ENCODE assay signal across 12 cellular contexts in genomic region chr10:11441151-11441535, GRCh38.
DNase-seq lines count a peak whose midpoint lies in the region; ATAC-seq and TF ChIP-seq lines count a peak whose summit lies in the region.
"Had no signal": no experiment of that assay in that cellular context is flagged by ENCODE, and none has a peak within 500 bp of the region (broad histone marks: within the 10 kb centered on the region; RNA-seq: fewer than 3 reads in every experiment).

No MANE protein-coding gene starts in this region.

- intact Hi-C loops in activated CD8-positive, alpha-beta T cell treated with anti-CD3 and anti-CD28 coated beads for 36 hours (cut with micrococcal nuclease): no loop called here

- CTCF ChIA-PET in activated CD8-positive, alpha-beta T cell treated with anti-CD3 and anti-CD28 coated beads for 36 hours (lab: Charles Lee): interaction anchor here (0.6 kb wide), 1 partner anchor 34 kb away, joined by 3 read pairs; no protein-coding TSS in a partner anchor
- CTCF ChIA-PET in activated CD8-positive, alpha-beta T cell treated with anti-CD3 and anti-CD28 coated beads, Interleukin-2, amount 10 ng/mL, durations not matched to agents 7 days and 5 days (lab: Charles Lee): no interaction called here

- peak overlapping the region; percentile 83 for H3K27ac Mint-ChIP-seq in activated CD8-positive, alpha-beta T cell treated with anti-CD3 and anti-CD28 coated beads for 36 hours
- H3K27ac Mint-ChIP-seq in activated CD8-positive, alpha-beta T cell treated with anti-CD3 and anti-CD28 coated beads, Interleukin-2, amount 10 ng/mL, durations not matched to agents 7 days and 5 days: no peak overlapping the region
- H3K27ac Mint-ChIP-seq in activated naive CD8-positive, alpha-beta T cell treated with anti-CD3 and anti-CD28 coated beads, Interleukin-2, amount 50 U/mL, for 24 hours: peak overlapping the region; percentile 93
- no peak overlapping the region for H3K27ac Mint-ChIP-seq in osteocyte (ENCODE audit: unreplicated experiment)

- peak overlapping the region; percentile 37 for H3K4me3 Mint-ChIP-seq in activated CD8-positive, alpha-beta T cell treated with anti-CD3 and anti-CD28 coated beads for 36 hours
- no peak overlapping the region for H3K4me3 Mint-ChIP-seq in activated CD8-positive, alpha-beta T cell treated with anti-CD3 and anti-CD28 coated beads, Interleukin-2, amount 10 ng/mL, durations not matched to agents 7 days and 5 days
- H3K4me3 Mint-ChIP-seq in activated naive CD8-positive, alpha-beta T cell treated with anti-CD3 and anti-CD28 coated beads, Interleukin-2, amount 50 U/mL, for 24 hours: peak overlapping the region; percentile 69
- H3K4me3 Mint-ChIP-seq in osteocyte (ENCODE audit: unreplicated experiment): no peak overlapping the region

- DNase-seq in activated CD8-positive, alpha-beta T cell treated with anti-CD3 and anti-CD28 coated beads for 36 hours: no peak
- DNase-seq in activated CD8-positive, alpha-beta T cell treated with anti-CD3 and anti-CD28 coated beads, Interleukin-2, amount 10 ng/mL, durations not matched to agents 7 days and 5 days: no peak
- DNase-seq in D341Med (ENCODE audit: low spot score): peak; percentile 3
- no peak for DNase-seq in activated naive CD8-positive, alpha-beta T cell treated with anti-CD3 and anti-CD28 coated beads, Interleukin-2, amount 50 U/mL, for 24 hours
- peak; percentile 79 for DNase-seq in osteocyte (ENCODE audit: extremely low spot score, unreplicated experiment)
- DNase-seq in GM10266 (ENCODE audit: extremely low spot score): no peak
- DNase-seq in midbrain (lab: John Stamatoyannopoulos, UW): no peak
- DNase-seq: C1 segment of cervical spinal cord, NCI-H1092, NCI-H446, PC-3 had no signal

- peaks cover 25% of the 10 kb centered on the region for H3K4me1 Mint-ChIP-seq in activated CD8-positive, alpha-beta T cell treated with anti-CD3 and anti-CD28 coated beads for 36 hours (ENCODE audit: low read depth)
- H3K4me1 Mint-ChIP-seq in activated CD8-positive, alpha-beta T cell treated with anti-CD3 and anti-CD28 coated beads, Interleukin-2, amount 10 ng/mL, durations not matched to agents 7 days and 5 days (ENCODE audit: low read depth): peaks cover 9% of the 10 kb centered on the region
- peaks cover 36% of the 10 kb centered on the region for H3K4me1 Mint-ChIP-seq in activated naive CD8-positive, alpha-beta T cell treated with anti-CD3 and anti-CD28 coated beads, Interleukin-2, amount 50 U/mL, for 24 hours
- H3K4me1 Mint-ChIP-seq in osteocyte (ENCODE audit: unreplicated experiment): no peaks in the 10 kb centered on the region

- ATAC-seq in activated CD8-positive, alpha-beta T cell treated with anti-CD3 and anti-CD28 coated beads for 36 hours: no peak
- ATAC-seq in activated CD8-positive, alpha-beta T cell treated with anti-CD3 and anti-CD28 coated beads, Interleukin-2, amount 10 ng/mL, durations not matched to agents 7 days and 5 days: no peak
- ATAC-seq in activated naive CD8-positive, alpha-beta T cell treated with anti-CD3 and anti-CD28 coated beads, Interleukin-2, amount 50 U/mL, for 24 hours: no peak
- ATAC-seq in GM21529 (IDR thresholded peaks at IDR 0.05; ENCODE audit: unreplicated experiment): no peak
- ATAC-seq: PC-3 had no signal

- POLR2A ChIA-PET in activated CD8-positive, alpha-beta T cell treated with anti-CD3 and anti-CD28 coated beads for 36 hours (lab: Charles Lee): no interaction called here
- POLR2A ChIA-PET in activated CD8-positive, alpha-beta T cell treated with anti-CD3 and anti-CD28 coated beads, Interleukin-2, amount 10 ng/mL, durations not matched to agents 7 days and 5 days (lab: Charles Lee): no interaction called here

- no peaks in the 10 kb centered on the region for H3K27me3 Mint-ChIP-seq in activated CD8-positive, alpha-beta T cell treated with anti-CD3 and anti-CD28 coated beads for 36 hours
- H3K27me3 Mint-ChIP-seq in activated CD8-positive, alpha-beta T cell treated with anti-CD3 and anti-CD28 coated beads, Interleukin-2, amount 10 ng/mL, durations not matched to agents 7 days and 5 days (ENCODE audit: low read depth): peaks cover 3% of the 10 kb centered on the region
- peaks cover 4% of the 10 kb centered on the region for H3K27me3 Mint-ChIP-seq in activated naive CD8-positive, alpha-beta T cell treated with anti-CD3 and anti-CD28 coated beads, Interleukin-2, amount 50 U/mL, for 24 hours
- peaks cover 9% of the 10 kb centered on the region for H3K27me3 Mint-ChIP-seq in osteocyte (ENCODE audit: unreplicated experiment)

- H3K9me3 Mint-ChIP-seq in activated CD8-positive, alpha-beta T cell treated with anti-CD3 and anti-CD28 coated beads for 36 hours: no peaks in the 10 kb centered on the region
- H3K9me3 Mint-ChIP-seq in activated CD8-positive, alpha-beta T cell treated with anti-CD3 and anti-CD28 coated beads, Interleukin-2, amount 10 ng/mL, durations not matched to agents 7 days and 5 days (ENCODE audit: insufficient read depth): no peaks in the 10 kb centered on the region
- no peaks in the 10 kb centered on the region for H3K9me3 Mint-ChIP-seq in activated naive CD8-positive, alpha-beta T cell treated with anti-CD3 and anti-CD28 coated beads, Interleukin-2, amount 50 U/mL, for 24 hours
- H3K9me3 Mint-ChIP-seq in osteocyte (ENCODE audit: unreplicated experiment): no peaks in the 10 kb centered on the region

- H3K36me3 Mint-ChIP-seq in activated CD8-positive, alpha-beta T cell treated with anti-CD3 and anti-CD28 coated beads for 36 hours (ENCODE audit: low read depth): no peaks in the 10 kb centered on the region
- no peaks in the 10 kb centered on the region for H3K36me3 Mint-ChIP-seq in activated CD8-positive, alpha-beta T cell treated with anti-CD3 and anti-CD28 coated beads, Interleukin-2, amount 10 ng/mL, durations not matched to agents 7 days and 5 days (ENCODE audit: low read depth)
- no peaks in the 10 kb centered on the region for H3K36me3 Mint-ChIP-seq in activated naive CD8-positive, alpha-beta T cell treated with anti-CD3 and anti-CD28 coated beads, Interleukin-2, amount 50 U/mL, for 24 hours (ENCODE audit: low read depth)
- no peaks in the 10 kb centered on the region for H3K36me3 Mint-ChIP-seq in osteocyte (ENCODE audit: unreplicated experiment)

- TF ChIP-seq CTCF in activated CD8-positive, alpha-beta T cell treated with anti-CD3 and anti-CD28 coated beads for 36 hours (IDR thresholded peaks at IDR 0.05): no peak
- TF ChIP-seq CTCF in osteocyte (IDR thresholded peaks at IDR 0.05) (no peak), GM10266 (IDR thresholded peaks at IDR 0.05; ENCODE audit: control insufficient read depth, insufficient read depth, low read depth, missing control alignments) (no peak)

Comparison
In these comparisons a context has a peak if more than half of its experiments do, and no peak if none do; other contexts are left out.
1. H3K27ac Mint-ChIP-seq: peak in activated CD8-positive, alpha-beta T cell treated with anti-CD3 and anti-CD28 coated beads for 36 hours (single experiment) and activated naive CD8-positive, alpha-beta T cell treated with anti-CD3 and anti-CD28 coated beads, Interleukin-2, amount 50 U/mL, for 24 hours (single experiment); none in activated CD8-positive, alpha-beta T cell treated with anti-CD3 and anti-CD28 coated beads, Interleukin-2, amount 10 ng/mL, durations not matched to agents 7 days and 5 days (single experiment) and osteocyte (single experiment).
2. H3K4me3 Mint-ChIP-seq: peak in activated CD8-positive, alpha-beta T cell treated with anti-CD3 and anti-CD28 coated beads for 36 hours (single experiment) and activated naive CD8-positive, alpha-beta T cell treated with anti-CD3 and anti-CD28 coated beads, Interleukin-2, amount 50 U/mL, for 24 hours (single experiment); none in activated CD8-positive, alpha-beta T cell treated with anti-CD3 and anti-CD28 coated beads, Interleukin-2, amount 10 ng/mL, durations not matched to agents 7 days and 5 days (single experiment) and osteocyte (single experiment).
3. DNase-seq: peak in D341Med (single experiment) and osteocyte (single experiment); none in activated CD8-positive, alpha-beta T cell treated with anti-CD3 and anti-CD28 coated beads for 36 hours (single experiment), activated CD8-positive, alpha-beta T cell treated with anti-CD3 and anti-CD28 coated beads, Interleukin-2, amount 10 ng/mL, durations not matched to agents 7 days and 5 days (single experiment), activated naive CD8-positive, alpha-beta T cell treated with anti-CD3 and anti-CD28 coated beads, Interleukin-2, amount 50 U/mL, for 24 hours (single experiment), GM10266 (single experiment) and midbrain (single experiment).